Comparison of ENCODE assay signal across 8 cellular contexts in the genomic region with DNA sequence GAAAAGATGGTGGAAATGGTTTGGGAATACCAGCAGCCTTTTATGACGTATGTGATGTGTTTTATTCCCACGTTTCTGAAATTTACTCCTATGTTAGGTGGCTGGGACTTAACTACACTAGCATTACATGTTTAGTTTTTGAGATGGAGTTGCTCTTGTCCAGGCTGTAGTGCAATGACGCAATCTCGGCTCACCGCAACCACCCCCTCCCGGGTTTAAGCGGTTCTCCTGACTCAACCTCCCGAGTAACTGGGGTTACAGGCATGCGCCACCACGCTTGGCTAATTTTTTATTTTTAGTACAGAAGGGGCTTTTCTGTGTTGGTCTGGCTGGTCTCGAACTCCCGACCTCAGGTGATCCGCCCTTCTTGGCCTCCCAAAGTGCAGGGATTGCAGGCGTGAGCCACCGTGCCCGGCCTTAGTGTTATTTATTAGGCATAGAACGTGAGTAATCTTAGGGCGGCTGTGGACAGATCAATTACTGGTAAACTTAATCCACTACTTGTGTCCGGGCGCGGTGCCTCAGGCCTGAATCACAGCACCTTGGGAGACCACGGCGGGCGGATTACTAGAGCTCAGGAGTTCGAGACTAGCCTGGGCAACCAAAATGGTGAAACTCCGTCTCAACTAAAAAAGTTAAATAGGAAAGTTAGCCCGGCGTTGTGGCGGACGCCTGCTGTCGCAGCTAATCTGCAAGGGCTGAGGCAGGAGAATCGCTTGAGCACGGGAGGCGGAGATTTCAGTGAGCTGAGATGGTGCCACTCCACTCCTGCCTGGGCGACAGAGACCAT.
DNase-seq lines count a peak whose midpoint lies in the region; ATAC-seq and TF ChIP-seq lines count a peak whose summit lies in the region.

No MANE protein-coding gene starts in this region.

- H3K4me2 ChIP-seq in GM23338 (peak overlapping the region; percentile 75), osteoblast (ENCODE audit: insufficient read depth, low read length) (peak overlapping the region; percentile 95)

- H3K36me3 ChIP-seq in GM23338 (ENCODE audit: insufficient read depth): no peaks in the 10 kb centered on the region
- H3K36me3 ChIP-seq in osteoblast (ENCODE audit: insufficient read depth, low read length): no peaks in the 10 kb centered on the region

- H3K4me3 Mint-ChIP-seq in GM23338 (peak overlapping the region; percentile 77), endothelial cell (ENCODE audit: unreplicated experiment) (peak overlapping the region; percentile 83)
- H3K4me3 Mint-ChIP-seq in activated CD4-positive, alpha-beta T cell treated with anti-CD3 and anti-CD28 coated beads, Interleukin-2, amount 10 ng/mL, durations not matched to agents 24 days and 14 days: peak overlapping the region; percentile 81

- H3K4me1 Mint-ChIP-seq in GM23338: peaks cover 31% of the 10 kb centered on the region
- H3K4me1 Mint-ChIP-seq in activated CD4-positive, alpha-beta T cell treated with anti-CD3 and anti-CD28 coated beads, Interleukin-2, amount 10 ng/mL, durations not matched to agents 24 days and 14 days: peaks cover 36% of the 10 kb centered on the region
- peaks cover 4% of the 10 kb centered on the region for H3K4me1 Mint-ChIP-seq in endothelial cell (ENCODE audit: unreplicated experiment)

- H3K4me3 ChIP-seq in GM23338 (peak overlapping the region; percentile 65), osteoblast (ENCODE audit: insufficient read depth, low read length) (peak overlapping the region; percentile 79)

- no peaks in the 10 kb centered on the region for H3K9me3 ChIP-seq in osteoblast (ENCODE audit: low read depth, low read length)

- TF ChIP-seq CTCF in GM23338 (conservative IDR thresholded peaks at IDR 0.05; ENCODE audit: low read depth in 2 of 2) (no peak), endothelial cell (IDR thresholded peaks at IDR 0.05; ENCODE audit: unreplicated experiment) (no peak), osteoblast (IDR thresholded peaks at IDR 0.05; ENCODE audit: extremely low read depth, low read depth, low read length) (no peak)

- H3K27me3 ChIP-seq in GM23338 (ENCODE audit: insufficient read depth): no peaks in the 10 kb centered on the region
- no peaks in the 10 kb centered on the region for H3K27me3 ChIP-seq in osteoblast (ENCODE audit: insufficient read depth, low read length)

- H3K27ac Mint-ChIP-seq in GM23338 (peak overlapping the region; percentile 97), endothelial cell (ENCODE audit: unreplicated experiment) (peak overlapping the region; percentile 90)
- H3K27ac Mint-ChIP-seq in activated CD4-positive, alpha-beta T cell treated with anti-CD3 and anti-CD28 coated beads, Interleukin-2, amount 10 ng/mL, durations not matched to agents 24 days and 14 days: peak overlapping the region; percentile 94

- H3K4me1 ChIP-seq in GM23338 (ENCODE audit: insufficient read depth): peaks cover 18% of the 10 kb centered on the region
- H3K4me1 ChIP-seq in osteoblast (ENCODE audit: insufficient read depth, low read length): peaks cover 2% of the 10 kb centered on the region

- DNase-seq in GM23338 (ENCODE audit: low spot score) (peak; percentile 65), endothelial cell (ENCODE audit: low spot score) (no peak), osteoblast (ENCODE audit: insufficient read length, low spot score, missing footprints) (peak; percentile 27), NCI-H146 treated with DMSO at 0.1 percent for 48 hours (lab: John Stamatoyannopoulos, UW; ENCODE audit: unreplicated experiment) (no peak), DMS 273 treated with DMSO at 0.1 percent for 48 hours (lab: John Stamatoyannopoulos, UW) (no peak), AG08395 (ENCODE audit: low spot score) (no peak)
- DNase-seq in activated CD4-positive, alpha-beta T cell treated with anti-CD3 and anti-CD28 coated beads, Interleukin-2, amount 10 ng/mL, durations not matched to agents 24 days and 14 days: peak; percentile 84

- intact Hi-C loops in activated CD4-positive, alpha-beta T cell treated with anti-CD3 and anti-CD28 coated beads, Interleukin-2, amount 10 ng/mL, durations not matched to agents 24 days and 14 days (cut with micrococcal nuclease): loop anchor here (1.0 to 2.0 kb wide), 5 partner anchors 9 to 52 kb away; a partner anchor contains a TSS

- ATAC-seq in GM23338 (peak; percentile 22), GM21619 (IDR thresholded peaks at IDR 0.05; ENCODE audit: unreplicated experiment) (no peak)

- H3K27ac ChIP-seq in GM23338 (ENCODE audit: low read depth) (peak overlapping the region; percentile 97), osteoblast (ENCODE audit: low read depth, low read length) (peak overlapping the region; percentile 91)

- H3K9me3 Mint-ChIP-seq in GM23338: 0 out of 3 replicates have a peak, but pooled peaks cover 2% of the 10 kb centered on the region
- H3K9me3 Mint-ChIP-seq in activated CD4-positive, alpha-beta T cell treated with anti-CD3 and anti-CD28 coated beads, Interleukin-2, amount 10 ng/mL, durations not matched to agents 24 days and 14 days: peaks cover 6% of the 10 kb centered on the region
- no peaks in the 10 kb centered on the region for H3K9me3 Mint-ChIP-seq in endothelial cell (ENCODE audit: unreplicated experiment)

- H4K20me1 ChIP-seq in GM23338 (replicated peaks; ENCODE audit: insufficient read depth) (no peaks in the 10 kb centered on the region), osteoblast (ENCODE audit: insufficient read depth, low read length) (no peaks in the 10 kb centered on the region)

- no peaks in the 10 kb centered on the region for H3K9me2 ChIP-seq in GM23338 (ENCODE audit: insufficient read depth)

- H3K79me2 ChIP-seq in GM23338 (replicated peaks; ENCODE audit: insufficient read depth) (no peaks in the 10 kb centered on the region), osteoblast (ENCODE audit: insufficient read depth, low read length) (no peaks in the 10 kb centered on the region)

- H3K36me3 Mint-ChIP-seq in GM23338 (ENCODE audit: low read depth) (no peaks in the 10 kb centered on the region; the same call in 2 of the 3 replicates), endothelial cell (ENCODE audit: low read depth, unreplicated experiment) (peaks cover 5% of the 10 kb centered on the region)
- peaks cover 4% of the 10 kb centered on the region for H3K36me3 Mint-ChIP-seq in activated CD4-positive, alpha-beta T cell treated with anti-CD3 and anti-CD28 coated beads, Interleukin-2, amount 10 ng/mL, durations not matched to agents 24 days and 14 days (ENCODE audit: low read depth)

- H3K27me3 Mint-ChIP-seq in GM23338 (ENCODE audit: insufficient read depth, low read depth, poor library complexity) (peaks cover 23% of the 10 kb centered on the region), endothelial cell (ENCODE audit: unreplicated experiment) (peaks cover 8% of the 10 kb centered on the region)
- H3K27me3 Mint-ChIP-seq in activated CD4-positive, alpha-beta T cell treated with anti-CD3 and anti-CD28 coated beads, Interleukin-2, amount 10 ng/mL, durations not matched to agents 24 days and 14 days: no peaks in the 10 kb centered on the region

- H3F3A ChIP-seq in GM23338 (replicated peaks; ENCODE audit: low read depth): no peaks in the 10 kb centered on the region

- H2AFZ ChIP-seq in GM23338 (no peak overlapping the region), osteoblast (ENCODE audit: low read length) (peak overlapping the region; percentile 91)

TF ChIP-seq in GM23338, 12 proteins besides CTCF, POLR2A, EP300 and RAD21:
- TF ChIP-seq POLR2AphosphoS5 (IDR thresholded peaks at IDR 0.05; ENCODE audit: low read depth): peak; percentile 38
- no peak for TF ChIP-seq EZH2 (IDR thresholded peaks at IDR 0.05; ENCODE audit: low read depth, unreplicated experiment)

Comparison
In these comparisons a context has a peak if more than half of its experiments do, and no peak if none do; other contexts are left out.
1. DNase-seq: peak in GM23338 (single experiment), activated CD4-positive, alpha-beta T cell treated with anti-CD3 and anti-CD28 coated beads, Interleukin-2, amount 10 ng/mL, durations not matched to agents 24 days and 14 days (single experiment) and osteoblast (single experiment); none in endothelial cell (single experiment), NCI-H146 treated with DMSO at 0.1 percent for 48 hours (single experiment), DMS 273 treated with DMSO at 0.1 percent for 48 hours (single experiment) and AG08395 (single experiment).
2. Peak in every context shown above with its lines, with median percentiles within 50 percentile points of each other: H3K27ac Mint-ChIP-seq and H3K4me3 Mint-ChIP-seq.